30 cellular contexts compared by ENCODE assay signal in the genomic region with DNA sequence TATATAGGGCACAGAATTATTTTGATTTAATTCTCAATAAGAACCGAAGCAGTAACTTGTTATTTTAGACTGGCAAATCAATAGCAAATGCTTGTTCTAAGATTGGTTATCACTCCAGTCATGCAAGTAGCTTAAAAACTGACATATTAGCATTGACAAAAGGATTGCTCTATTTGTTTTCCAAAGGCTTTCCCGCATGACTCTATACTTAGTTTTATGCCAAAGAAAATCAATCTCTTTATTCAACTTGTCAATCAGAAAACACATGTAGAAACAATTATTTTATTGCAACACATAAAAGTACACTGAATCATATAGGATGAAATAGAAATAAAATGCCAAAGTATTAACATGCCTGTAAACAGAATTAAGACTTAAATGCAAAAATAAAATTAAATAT.
"Had no signal": no experiment of that assay in that cellular context is flagged by ENCODE, and none has a peak within 500 bp of the region (broad histone marks: within the 10 kb centered on the region; RNA-seq: fewer than 3 reads in every experiment).

No MANE protein-coding gene starts in this region.

- ATAC-seq: naive thymus-derived CD4-positive, alpha-beta T cell; natural killer cell; psoas muscle; right cardiac atrium; right lobe of liver; stimulated activated effector memory CD8-positive, alpha-beta T cell treated with anti-CD3 and anti-CD28 coated beads, Interleukin-12 subunit alpha, Interleukin-12 subunit beta, amount 100 ng/mL, for 72 hours; stimulated activated naive B cell treated with anti-CD40 and anti-IgM and Interleukin-4, amounts not matched to agents 10 μg/mL and 1 μg/mL and 100 μg/mL, for 72 hours had no signal

- H3K27ac ChIP-seq: neutrophil, ovary, parathyroid adenoma, psoas muscle, right lobe of liver, sigmoid colon, stomach, thoracic aorta, thyroid gland, tibial nerve, upper lobe of left lung, vagina had no signal

- DNase-seq: naive thymus-derived CD4-positive, alpha-beta T cell; natural killer cell; nucleus accumbens; ovary; posterior cingulate gyrus; psoas muscle; right cardiac atrium; right lobe of liver; sigmoid colon; small intestine; stimulated activated CD4-positive, alpha-beta T cell treated with anti-CD3 and anti-CD28 coated beads, Interleukin-15, amount 100 ng/mL, for 24 hours; stimulated activated CD4-positive, alpha-beta T cell treated with anti-CD3 and anti-CD28 coated beads, Interleukin-2, amount 100 ng/mL, for 24 hours; stimulated activated CD4-positive, alpha-beta T cell treated with anti-CD3 and anti-CD28 coated beads, Interleukin-2, amount 100 ng/mL, for 48 hours; stimulated activated CD4-positive, alpha-beta T cell treated with anti-CD3 and anti-CD28 coated beads, Interleukin-4, amount 100 ng/mL, for 24 hours; stimulated activated naive B cell treated with anti-CD40 and anti-IgM and Interleukin-4, amounts not matched to agents 10 μg/mL and 1 μg/mL and 100 μg/mL, for 72 hours; stimulated activated naive CD4-positive, alpha-beta T cell treated with Interleukin-2 at 50 U/mL for 16 hours; stomach; thyroid gland; trophoblast cell; upper lobe of left lung had no signal

- H3K4me3 Mint-ChIP-seq: naive thymus-derived CD4-positive, alpha-beta T cell; natural killer cell; nephron; neural crest cell; stimulated activated effector memory CD8-positive, alpha-beta T cell treated with anti-CD3 and anti-CD28 coated beads, Interleukin-12 subunit alpha, Interleukin-12 subunit beta, amount 100 ng/mL, for 72 hours; stimulated activated naive B cell treated with anti-CD40 and anti-IgM and Interleukin-4, amounts not matched to agents 10 μg/mL and 1 μg/mL and 100 μg/mL, for 72 hours; stimulated activated naive CD8-positive, alpha-beta T cell treated with anti-CD3 and anti-CD28 coated beads, Interleukin-15, Interleukin-2, amounts not matched to agents 100 ng/mL and 50 ng/mL, for 24 hours had no signal

- H3K4me1 Mint-ChIP-seq: natural killer cell; neural crest cell; stimulated activated effector memory CD8-positive, alpha-beta T cell treated with anti-CD3 and anti-CD28 coated beads, Interleukin-12 subunit alpha, Interleukin-12 subunit beta, amount 100 ng/mL, for 72 hours had no signal

- H3K27me3 Mint-ChIP-seq: naive thymus-derived CD4-positive, alpha-beta T cell; stimulated activated naive B cell treated with anti-CD40 and anti-IgM and Interleukin-4, amounts not matched to agents 10 μg/mL and 1 μg/mL and 100 μg/mL, for 72 hours; stimulated activated naive CD8-positive, alpha-beta T cell treated with anti-CD3 and anti-CD28 coated beads, Interleukin-15, Interleukin-2, amounts not matched to agents 100 ng/mL and 50 ng/mL, for 24 hours had no signal

- H3K27me3 ChIP-seq: neutrophil, ovary, right lobe of liver, sigmoid colon, stomach, thyroid gland, tibial nerve, upper lobe of left lung, vagina had no signal

- H3K4me1 ChIP-seq: parathyroid adenoma, psoas muscle, sigmoid colon, thyroid gland, tibial nerve, vagina had no signal

- H3K27ac Mint-ChIP-seq: naive thymus-derived CD4-positive, alpha-beta T cell; natural killer cell; nephron; progenitor cell of endocrine pancreas; stimulated activated effector memory CD8-positive, alpha-beta T cell treated with anti-CD3 and anti-CD28 coated beads, Interleukin-12 subunit alpha, Interleukin-12 subunit beta, amount 100 ng/mL, for 72 hours; stimulated activated naive B cell treated with anti-CD40 and anti-IgM and Interleukin-4, amounts not matched to agents 10 μg/mL and 1 μg/mL and 100 μg/mL, for 72 hours; stimulated activated naive CD8-positive, alpha-beta T cell treated with anti-CD3 and anti-CD28 coated beads, Interleukin-15, Interleukin-2, amounts not matched to agents 100 ng/mL and 50 ng/mL, for 24 hours had no signal

- H3K9me3 Mint-ChIP-seq: stimulated activated effector memory CD8-positive, alpha-beta T cell treated with anti-CD3 and anti-CD28 coated beads, Interleukin-12 subunit alpha, Interleukin-12 subunit beta, amount 100 ng/mL, for 72 hours; stimulated activated naive CD8-positive, alpha-beta T cell treated with anti-CD3 and anti-CD28 coated beads, Interleukin-15, Interleukin-2, amounts not matched to agents 100 ng/mL and 50 ng/mL, for 24 hours had no signal

- H3K36me3 Mint-ChIP-seq: natural killer cell; stimulated activated effector memory CD8-positive, alpha-beta T cell treated with anti-CD3 and anti-CD28 coated beads, Interleukin-12 subunit alpha, Interleukin-12 subunit beta, amount 100 ng/mL, for 72 hours had no signal
